ENCODE assay signal across 1 cellular context in the genomic region with DNA sequence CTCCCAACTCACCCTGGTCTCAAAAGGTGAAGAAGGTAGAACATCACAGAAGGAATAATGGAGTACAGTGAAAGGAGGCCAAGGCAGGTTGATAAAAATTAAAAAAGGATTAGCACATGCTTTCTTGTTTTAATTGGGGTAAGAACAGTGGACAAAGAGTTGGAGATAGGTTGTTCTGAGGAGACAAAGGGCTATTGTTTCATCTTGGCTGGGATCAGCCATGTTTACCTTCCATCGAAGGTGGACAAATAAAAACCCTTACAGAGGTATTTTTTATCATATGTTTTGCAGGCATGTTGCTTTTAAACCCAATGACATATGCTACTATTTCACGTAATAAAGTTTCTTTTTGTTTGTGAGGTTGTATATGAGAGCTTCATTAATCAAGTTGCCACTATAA.
A peak's percentile ranks its signal among the peaks of the same experiment; 100 is the strongest.
TF ChIP-seq lines count a peak whose summit lies in the region.

No MANE protein-coding gene starts in this region.

TF ChIP-seq in HepG2, 621 proteins besides CTCF, POLR2A, EP300 and RAD21:
- TF ChIP-seq SOX5 (CRISPR knock-in tag; IDR thresholded peaks at IDR 0.05; ENCODE audit: borderline replicate concordance) (peak; percentile 79; the same call in 1 of the 2 replicates), FOXA1 (IDR thresholded peaks at IDR 0.05) (no peak), FOXA1 (CRISPR knock-in tag; IDR thresholded peaks at IDR 0.05) (peak; percentile 29; the same call in 1 of the 2 replicates), ZBED4 (CRISPR knock-in tag; IDR thresholded peaks at IDR 0.05; ENCODE audit: borderline replicate concordance) (no peak), TMF1 (CRISPR knock-in tag; IDR thresholded peaks at IDR 0.05; ENCODE audit: low read depth) (no peak), ZNF589 (CRISPR knock-in tag; conservative IDR thresholded peaks at IDR 0.05) (no peak), BCL6 (CRISPR knock-in tag; IDR thresholded peaks at IDR 0.05) (peak; percentile 82), SOX13 (IDR thresholded peaks at IDR 0.05) (no peak), SOX13 (CRISPR knock-in tag; conservative IDR thresholded peaks at IDR 0.05 in 1 of 2, IDR thresholded peaks at IDR 0.05 in 1 of 2) (peak in 1 of 2 experiments; percentile 84; a peak in 2 of 4 replicates), SNAPC2 (CRISPR knock-in tag; IDR thresholded peaks at IDR 0.05) (no peak), ZNF816 (CRISPR knock-in tag; IDR thresholded peaks at IDR 0.05; ENCODE audit: borderline replicate concordance) (no peak), FOXA3 (CRISPR knock-in tag; IDR thresholded peaks at IDR 0.05) (peak; percentile 72), HMG20A (CRISPR knock-in tag; IDR thresholded peaks at IDR 0.05; ENCODE audit: borderline replicate concordance) (0 out of 2 replicates have a peak, but pooled peaks have one; percentile 26), FOXK2 (IDR thresholded peaks at IDR 0.05) (0 out of 2 replicates have a peak, but pooled peaks have one; percentile 22), KLF11 (CRISPR knock-in tag; IDR thresholded peaks at IDR 0.05) (no peak)
